In genomic region chr10:22003111-22003963, GRCh38 we compare ENCODE assay signal across 1 cellular context.
TF ChIP-seq lines count a peak whose summit lies in the region.

DNAJC1 (minus strand) TSS chr10:22003730; CDS start chr10:22003434, 296 bp downstream.

TF ChIP-seq in HepG2, 621 proteins besides CTCF, POLR2A, EP300 and RAD21 (continued from another document and continues in another):
- TF ChIP-seq FOXO1 (CRISPR knock-in tag; IDR thresholded peaks at IDR 0.05) (no peak), KDM3A (CRISPR knock-in tag; IDR thresholded peaks at IDR 0.05; ENCODE audit: low read depth) (0 out of 2 replicates have a peak, but pooled peaks have one; percentile 83), ZBED4 (CRISPR knock-in tag; IDR thresholded peaks at IDR 0.05; ENCODE audit: borderline replicate concordance) (peak; percentile 72), TFDP1 (CRISPR knock-in tag; IDR thresholded peaks at IDR 0.05; ENCODE audit: borderline replicate concordance) (peak; percentile 33; the same call in 1 of the 2 replicates), ZNF614 (CRISPR knock-in tag; IDR thresholded peaks at IDR 0.05; ENCODE audit: borderline replicate concordance) (peak; percentile 60; the same call in 1 of the 2 replicates), ZNF124 (CRISPR knock-in tag; IDR thresholded peaks at IDR 0.05) (peak; percentile 73; the same call in 1 of the 2 replicates), ZBTB25 (CRISPR knock-in tag; IDR thresholded peaks at IDR 0.05) (peak; percentile 19; the same call in 1 of the 2 replicates), HIC2 (CRISPR knock-in tag; IDR thresholded peaks at IDR 0.05; ENCODE audit: low read depth) (0 out of 2 replicates have a peak, but pooled peaks have one; percentile 35), ZNF414 (CRISPR knock-in tag; IDR thresholded peaks at IDR 0.05) (no peak), ZFP90 (CRISPR knock-in tag; IDR thresholded peaks at IDR 0.05; ENCODE audit: borderline replicate concordance) (peak; percentile 30; the same call in 1 of the 2 replicates), HINFP (CRISPR knock-in tag; IDR thresholded peaks at IDR 0.05; ENCODE audit: low read depth) (0 out of 2 replicates have a peak, but pooled peaks have one; percentile 34), SNAI1 (CRISPR knock-in tag; IDR thresholded peaks at IDR 0.05; ENCODE audit: borderline replicate concordance) (no peak), FOXA1 (IDR thresholded peaks at IDR 0.05) (no peak), FOXA1 (CRISPR knock-in tag; IDR thresholded peaks at IDR 0.05) (peak; percentile 51), ZNF337 (CRISPR knock-in tag; IDR thresholded peaks at IDR 0.05; ENCODE audit: borderline replicate concordance, low read depth) (0 out of 2 replicates have a peak, but pooled peaks have one; percentile 56), ASH2L (IDR thresholded peaks at IDR 0.05; ENCODE audit: insufficient read length, low read depth, low read length) (peak; percentile 86), FOSL2 (CRISPR knock-in tag; IDR thresholded peaks at IDR 0.05) (0 out of 2 replicates have a peak, but pooled peaks have one; percentile 18), HMGXB4 (CRISPR knock-in tag; IDR thresholded peaks at IDR 0.05; ENCODE audit: borderline replicate concordance in 1 of 2, low read depth in 1 of 2) (peak in 1 of 2 experiments; percentile 57; a peak in 2 of 4 replicates), EEA1 (CRISPR knock-in tag; IDR thresholded peaks at IDR 0.05; ENCODE audit: borderline replicate concordance) (peak; percentile 71; the same call in 1 of the 2 replicates), GABPA (IDR thresholded peaks at IDR 0.05; ENCODE audit: low read depth, low read length) (peak; percentile 54; the same call in 1 of the 2 replicates), GABPA (CRISPR knock-in tag; IDR thresholded peaks at IDR 0.05; ENCODE audit: low read depth) (peak; percentile 85), ZNF3 (CRISPR knock-in tag; IDR thresholded peaks at IDR 0.05) (no peak), ZNF687 (CRISPR knock-in tag; IDR thresholded peaks at IDR 0.05) (peak; percentile 82), ETV5 (CRISPR knock-in tag; IDR thresholded peaks at IDR 0.05; ENCODE audit: borderline replicate concordance) (peak; percentile 96), RFXANK (CRISPR knock-in tag; IDR thresholded peaks at IDR 0.05) (peak; percentile 97), NFYB (CRISPR knock-in tag; IDR thresholded peaks at IDR 0.05) (peak; percentile 71), ZNF770 (CRISPR knock-in tag; IDR thresholded peaks at IDR 0.05) (peak; percentile 50; the same call in 1 of the 2 replicates), TAF1 (CRISPR knock-in tag; IDR thresholded peaks at IDR 0.05) (peak; percentile 68), KAT8 (CRISPR knock-in tag; IDR thresholded peaks at IDR 0.05) (peak; percentile 70; the same call in 1 of the 2 replicates), ZNF740 (CRISPR knock-in tag; IDR thresholded peaks at IDR 0.05) (no peak), ATF7 (IDR thresholded peaks at IDR 0.05) (0 out of 2 replicates have a peak, but pooled peaks have one; percentile 38), ATF7 (CRISPR knock-in tag; IDR thresholded peaks at IDR 0.05) (no peak), ZNF790 (CRISPR knock-in tag; IDR thresholded peaks at IDR 0.05; ENCODE audit: borderline replicate concordance) (peak; percentile 40; the same call in 1 of the 2 replicates), SALL2 (CRISPR knock-in tag; IDR thresholded peaks at IDR 0.05) (peak; percentile 34; the same call in 1 of the 2 replicates), XRCC5 (optimal IDR thresholded peaks at IDR 0.05; ENCODE audit: low read length) (peak; percentile 70), ATRX (CRISPR knock-in tag; IDR thresholded peaks at IDR 0.05; ENCODE audit: borderline replicate concordance) (no peak), HOXA3 (CRISPR knock-in tag; IDR thresholded peaks at IDR 0.05) (peak; percentile 67), NCOA2 (CRISPR knock-in tag; IDR thresholded peaks at IDR 0.05) (0 out of 2 replicates have a peak, but pooled peaks have one; percentile 25), ZNF773 (CRISPR knock-in tag; IDR thresholded peaks at IDR 0.05; ENCODE audit: borderline replicate concordance) (peak; percentile 72; the same call in 1 of the 2 replicates), ZNF558 (CRISPR knock-in tag; IDR thresholded peaks at IDR 0.05; ENCODE audit: borderline replicate concordance) (0 out of 2 replicates have a peak, but pooled peaks have one; percentile 57), HNRNPL (IDR thresholded peaks at IDR 0.05; ENCODE audit: low read depth, low read length) (0 out of 2 replicates have a peak, but pooled peaks have one; percentile 44)
